Comparison of ENCODE assay signal across 1 cellular context in the genomic region with DNA sequence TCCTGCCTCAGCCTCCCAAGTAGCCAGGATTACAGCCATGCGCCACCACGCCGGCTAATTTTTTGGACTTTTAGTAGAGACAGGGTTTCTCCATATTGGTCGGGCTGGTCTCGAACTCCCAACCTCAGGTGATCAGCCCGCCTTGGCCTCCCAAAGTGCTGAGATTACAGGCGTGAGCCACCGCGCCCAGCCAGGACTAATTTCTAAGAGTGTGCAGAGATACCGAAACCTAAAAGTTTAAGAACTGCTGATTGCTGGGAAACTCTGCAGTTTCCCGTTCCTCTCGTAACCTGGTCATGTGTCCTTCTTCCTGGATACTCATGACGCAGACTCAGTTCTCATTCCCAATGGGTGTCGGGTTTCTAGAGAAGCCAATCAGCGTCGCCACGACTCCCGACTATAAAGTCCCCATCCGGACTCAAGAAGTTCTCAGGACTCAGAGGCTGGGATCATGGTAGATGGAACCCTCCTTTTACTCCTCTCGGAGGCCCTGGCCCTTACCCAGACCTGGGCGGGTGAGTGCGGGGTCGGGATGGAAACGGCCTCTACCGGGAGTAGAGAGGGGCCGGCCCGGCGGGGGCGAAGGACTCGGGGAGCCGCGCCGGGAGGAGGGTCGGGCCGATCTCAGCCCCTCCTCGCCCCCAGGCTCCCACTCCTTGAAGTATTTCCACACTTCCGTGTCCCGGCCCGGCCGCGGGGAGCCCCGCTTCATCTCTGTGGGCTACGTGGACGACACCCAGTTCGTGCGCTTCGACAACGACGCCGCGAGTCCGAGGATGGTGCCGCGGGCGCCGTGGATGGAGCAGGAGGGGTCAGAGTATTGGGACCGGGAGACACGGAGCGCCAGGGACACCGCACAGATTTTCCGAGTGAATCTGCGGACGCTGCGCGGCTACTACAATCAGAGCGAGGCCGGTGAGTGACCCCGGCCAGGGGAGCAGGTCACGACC.
TF ChIP-seq lines count a peak whose summit lies in the region.

A gene (plus strand): TSS at position 429 of the 950 bp plus-strand sequence. CDS start 23 bp downstream, at position 452.

TF ChIP-seq in GM12878, 131 proteins besides CTCF, POLR2A, EP300 and RAD21 (continued from another document and continues in another):
- TF ChIP-seq, protein P1, sequence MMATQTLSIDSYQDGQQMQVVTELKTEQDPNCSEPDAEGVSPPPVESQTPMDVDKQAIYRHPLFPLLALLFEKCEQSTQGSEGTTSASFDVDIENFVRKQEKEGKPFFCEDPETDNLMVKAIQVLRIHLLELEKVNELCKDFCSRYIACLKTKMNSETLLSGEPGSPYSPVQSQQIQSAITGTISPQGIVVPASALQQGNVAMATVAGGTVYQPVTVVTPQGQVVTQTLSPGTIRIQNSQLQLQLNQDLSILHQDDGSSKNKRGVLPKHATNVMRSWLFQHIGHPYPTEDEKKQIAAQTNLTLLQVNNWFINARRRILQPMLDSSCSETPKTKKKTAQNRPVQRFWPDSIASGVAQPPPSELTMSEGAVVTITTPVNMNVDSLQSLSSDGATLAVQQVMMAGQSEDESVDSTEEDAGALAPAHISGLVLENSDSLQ (IDR thresholded peaks at IDR 0.05), result no peak
- TF ChIP-seq, protein P2, sequence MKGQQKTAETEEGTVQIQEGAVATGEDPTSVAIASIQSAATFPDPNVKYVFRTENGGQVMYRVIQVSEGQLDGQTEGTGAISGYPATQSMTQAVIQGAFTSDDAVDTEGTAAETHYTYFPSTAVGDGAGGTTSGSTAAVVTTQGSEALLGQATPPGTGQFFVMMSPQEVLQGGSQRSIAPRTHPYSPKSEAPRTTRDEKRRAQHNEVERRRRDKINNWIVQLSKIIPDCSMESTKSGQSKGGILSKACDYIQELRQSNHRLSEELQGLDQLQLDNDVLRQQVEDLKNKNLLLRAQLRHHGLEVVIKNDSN (IDR thresholded peaks at IDR 0.05; ENCODE audit: borderline replicate concordance, extremely low read length, insufficient read depth, low read depth, low read length), result peak; percentile 21
- TF ChIP-seq PAX5 (IDR thresholded peaks at IDR 0.05; ENCODE audit: borderline replicate concordance, low read depth, low read length) (no peak), SREBF2 (IDR thresholded peaks at IDR 0.05; ENCODE audit: low read length) (no peak), PML (IDR thresholded peaks at IDR 0.05; ENCODE audit: low read length) (peak; percentile 99), RAD51 (IDR thresholded peaks at IDR 0.05) (peak; percentile 84), RUNX3 (IDR thresholded peaks at IDR 0.05; ENCODE audit: low read length) (peak; percentile 21; the same call in 1 of the 2 replicates), ASH2L (IDR thresholded peaks at IDR 0.05; ENCODE audit: borderline replicate concordance, low read depth) (no peak), HCFC1 (IDR thresholded peaks at IDR 0.05; ENCODE audit: low read length) (no peak), BRCA1 (IDR thresholded peaks at IDR 0.05; ENCODE audit: low read depth, low read length) (no peak), SIX5 (IDR thresholded peaks at IDR 0.05; ENCODE audit: low read depth, low read length, severe bottlenecking) (no peak), TARDBP (IDR thresholded peaks at IDR 0.05; ENCODE audit: borderline replicate concordance) (no peak), STAT1 (conservative IDR thresholded peaks at IDR 0.05) (peak; percentile 57; the same call in 1 of the 2 replicates), TBL1XR1 (IDR thresholded peaks at IDR 0.05; ENCODE audit: low read depth, low read length) (no peak), ESRRA (IDR thresholded peaks at IDR 0.05; ENCODE audit: low read length) (no peak), SMC3 (IDR thresholded peaks at IDR 0.05; ENCODE audit: borderline replicate concordance, low read length) (no peak), NR2F1 (conservative IDR thresholded peaks at IDR 0.05) (peak; percentile 89), MYB (IDR thresholded peaks at IDR 0.05; ENCODE audit: borderline replicate concordance, low read depth, low read length) (no peak), KLF5 (IDR thresholded peaks at IDR 0.05; ENCODE audit: partially characterized antibody) (peak; percentile 87), ZSCAN29 (IDR thresholded peaks at IDR 0.05) (no peak), HDAC6 (IDR thresholded peaks at IDR 0.05; ENCODE audit: unreplicated experiment) (peak; percentile 88), RCOR1 (conservative IDR thresholded peaks at IDR 0.05; ENCODE audit: low read depth, low read length) (no peak), CBX3 (IDR thresholded peaks at IDR 0.05; ENCODE audit: borderline replicate concordance, low read depth) (no peak), EZH2 (IDR thresholded peaks at IDR 0.05; ENCODE audit: borderline replicate concordance, control insufficient read depth, low read depth, low read length) (no peak), SREBF1 (IDR thresholded peaks at IDR 0.05; ENCODE audit: low read length) (no peak), KAT2A (conservative IDR thresholded peaks at IDR 0.05; ENCODE audit: control insufficient read depth, low read depth, low read length) (no peak), IRF4 (IDR thresholded peaks at IDR 0.05; ENCODE audit: low read depth, low read length) (0 out of 2 replicates have a peak, but pooled peaks have one; percentile 34), ZNF622 (IDR thresholded peaks at IDR 0.05) (no peak), SP1 (IDR thresholded peaks at IDR 0.05; ENCODE audit: low read depth, low read length) (peak; percentile 84), EGR1 (IDR thresholded peaks at IDR 0.05; ENCODE audit: borderline replicate concordance in 1 of 2, low read depth in 2 of 2, low read length in 2 of 2) (peak in 1 of 2 experiments; percentile 13; a peak in 1 of 3 replicates), ETV6 (conservative IDR thresholded peaks at IDR 0.05 in 1 of 2, IDR thresholded peaks at IDR 0.05 in 1 of 2; ENCODE audit: borderline replicate concordance in 1 of 2, low read depth in 1 of 2) (peak in 1 of 2 experiments; percentile 45; a peak in 1 of 4 replicates), GABPA (IDR thresholded peaks at IDR 0.05; ENCODE audit: low read depth) (no peak)
- TF ChIP-seq, protein P3, sequence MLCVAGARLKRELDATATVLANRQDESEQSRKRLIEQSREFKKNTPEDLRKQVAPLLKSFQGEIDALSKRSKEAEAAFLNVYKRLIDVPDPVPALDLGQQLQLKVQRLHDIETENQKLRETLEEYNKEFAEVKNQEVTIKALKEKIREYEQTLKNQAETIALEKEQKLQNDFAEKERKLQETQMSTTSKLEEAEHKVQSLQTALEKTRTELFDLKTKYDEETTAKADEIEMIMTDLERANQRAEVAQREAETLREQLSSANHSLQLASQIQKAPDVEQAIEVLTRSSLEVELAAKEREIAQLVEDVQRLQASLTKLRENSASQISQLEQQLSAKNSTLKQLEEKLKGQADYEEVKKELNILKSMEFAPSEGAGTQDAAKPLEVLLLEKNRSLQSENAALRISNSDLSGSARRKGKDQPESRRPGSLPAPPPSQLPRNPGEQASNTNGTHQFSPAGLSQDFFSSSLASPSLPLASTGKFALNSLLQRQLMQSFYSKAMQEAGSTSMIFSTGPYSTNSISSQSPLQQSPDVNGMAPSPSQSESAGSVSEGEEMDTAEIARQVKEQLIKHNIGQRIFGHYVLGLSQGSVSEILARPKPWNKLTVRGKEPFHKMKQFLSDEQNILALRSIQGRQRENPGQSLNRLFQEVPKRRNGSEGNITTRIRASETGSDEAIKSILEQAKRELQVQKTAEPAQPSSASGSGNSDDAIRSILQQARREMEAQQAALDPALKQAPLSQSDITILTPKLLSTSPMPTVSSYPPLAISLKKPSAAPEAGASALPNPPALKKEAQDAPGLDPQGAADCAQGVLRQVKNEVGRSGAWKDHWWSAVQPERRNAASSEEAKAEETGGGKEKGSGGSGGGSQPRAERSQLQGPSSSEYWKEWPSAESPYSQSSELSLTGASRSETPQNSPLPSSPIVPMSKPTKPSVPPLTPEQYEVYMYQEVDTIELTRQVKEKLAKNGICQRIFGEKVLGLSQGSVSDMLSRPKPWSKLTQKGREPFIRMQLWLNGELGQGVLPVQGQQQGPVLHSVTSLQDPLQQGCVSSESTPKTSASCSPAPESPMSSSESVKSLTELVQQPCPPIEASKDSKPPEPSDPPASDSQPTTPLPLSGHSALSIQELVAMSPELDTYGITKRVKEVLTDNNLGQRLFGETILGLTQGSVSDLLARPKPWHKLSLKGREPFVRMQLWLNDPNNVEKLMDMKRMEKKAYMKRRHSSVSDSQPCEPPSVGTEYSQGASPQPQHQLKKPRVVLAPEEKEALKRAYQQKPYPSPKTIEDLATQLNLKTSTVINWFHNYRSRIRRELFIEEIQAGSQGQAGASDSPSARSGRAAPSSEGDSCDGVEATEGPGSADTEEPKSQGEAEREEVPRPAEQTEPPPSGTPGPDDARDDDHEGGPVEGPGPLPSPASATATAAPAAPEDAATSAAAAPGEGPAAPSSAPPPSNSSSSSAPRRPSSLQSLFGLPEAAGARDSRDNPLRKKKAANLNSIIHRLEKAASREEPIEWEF (IDR thresholded peaks at IDR 0.05; ENCODE audit: insufficient replicate concordance, low read depth, low read length), result no peak
- TF ChIP-seq, protein P4, sequence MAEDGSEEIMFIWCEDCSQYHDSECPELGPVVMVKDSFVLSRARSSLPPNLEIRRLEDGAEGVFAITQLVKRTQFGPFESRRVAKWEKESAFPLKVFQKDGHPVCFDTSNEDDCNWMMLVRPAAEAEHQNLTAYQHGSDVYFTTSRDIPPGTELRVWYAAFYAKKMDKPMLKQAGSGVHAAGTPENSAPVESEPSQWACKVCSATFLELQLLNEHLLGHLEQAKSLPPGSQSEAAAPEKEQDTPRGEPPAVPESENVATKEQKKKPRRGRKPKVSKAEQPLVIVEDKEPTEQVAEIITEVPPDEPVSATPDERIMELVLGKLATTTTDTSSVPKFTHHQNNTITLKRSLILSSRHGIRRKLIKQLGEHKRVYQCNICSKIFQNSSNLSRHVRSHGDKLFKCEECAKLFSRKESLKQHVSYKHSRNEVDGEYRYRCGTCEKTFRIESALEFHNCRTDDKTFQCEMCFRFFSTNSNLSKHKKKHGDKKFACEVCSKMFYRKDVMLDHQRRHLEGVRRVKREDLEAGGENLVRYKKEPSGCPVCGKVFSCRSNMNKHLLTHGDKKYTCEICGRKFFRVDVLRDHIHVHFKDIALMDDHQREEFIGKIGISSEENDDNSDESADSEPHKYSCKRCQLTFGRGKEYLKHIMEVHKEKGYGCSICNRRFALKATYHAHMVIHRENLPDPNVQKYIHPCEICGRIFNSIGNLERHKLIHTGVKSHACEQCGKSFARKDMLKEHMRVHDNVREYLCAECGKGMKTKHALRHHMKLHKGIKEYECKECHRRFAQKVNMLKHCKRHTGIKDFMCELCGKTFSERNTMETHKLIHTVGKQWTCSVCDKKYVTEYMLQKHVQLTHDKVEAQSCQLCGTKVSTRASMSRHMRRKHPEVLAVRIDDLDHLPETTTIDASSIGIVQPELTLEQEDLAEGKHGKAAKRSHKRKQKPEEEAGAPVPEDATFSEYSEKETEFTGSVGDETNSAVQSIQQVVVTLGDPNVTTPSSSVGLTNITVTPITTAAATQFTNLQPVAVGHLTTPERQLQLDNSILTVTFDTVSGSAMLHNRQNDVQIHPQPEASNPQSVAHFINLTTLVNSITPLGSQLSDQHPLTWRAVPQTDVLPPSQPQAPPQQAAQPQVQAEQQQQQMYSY (CRISPR knock-in tag; IDR thresholded peaks at IDR 0.05), result peak; percentile 65
- TF ChIP-seq, protein P5, sequence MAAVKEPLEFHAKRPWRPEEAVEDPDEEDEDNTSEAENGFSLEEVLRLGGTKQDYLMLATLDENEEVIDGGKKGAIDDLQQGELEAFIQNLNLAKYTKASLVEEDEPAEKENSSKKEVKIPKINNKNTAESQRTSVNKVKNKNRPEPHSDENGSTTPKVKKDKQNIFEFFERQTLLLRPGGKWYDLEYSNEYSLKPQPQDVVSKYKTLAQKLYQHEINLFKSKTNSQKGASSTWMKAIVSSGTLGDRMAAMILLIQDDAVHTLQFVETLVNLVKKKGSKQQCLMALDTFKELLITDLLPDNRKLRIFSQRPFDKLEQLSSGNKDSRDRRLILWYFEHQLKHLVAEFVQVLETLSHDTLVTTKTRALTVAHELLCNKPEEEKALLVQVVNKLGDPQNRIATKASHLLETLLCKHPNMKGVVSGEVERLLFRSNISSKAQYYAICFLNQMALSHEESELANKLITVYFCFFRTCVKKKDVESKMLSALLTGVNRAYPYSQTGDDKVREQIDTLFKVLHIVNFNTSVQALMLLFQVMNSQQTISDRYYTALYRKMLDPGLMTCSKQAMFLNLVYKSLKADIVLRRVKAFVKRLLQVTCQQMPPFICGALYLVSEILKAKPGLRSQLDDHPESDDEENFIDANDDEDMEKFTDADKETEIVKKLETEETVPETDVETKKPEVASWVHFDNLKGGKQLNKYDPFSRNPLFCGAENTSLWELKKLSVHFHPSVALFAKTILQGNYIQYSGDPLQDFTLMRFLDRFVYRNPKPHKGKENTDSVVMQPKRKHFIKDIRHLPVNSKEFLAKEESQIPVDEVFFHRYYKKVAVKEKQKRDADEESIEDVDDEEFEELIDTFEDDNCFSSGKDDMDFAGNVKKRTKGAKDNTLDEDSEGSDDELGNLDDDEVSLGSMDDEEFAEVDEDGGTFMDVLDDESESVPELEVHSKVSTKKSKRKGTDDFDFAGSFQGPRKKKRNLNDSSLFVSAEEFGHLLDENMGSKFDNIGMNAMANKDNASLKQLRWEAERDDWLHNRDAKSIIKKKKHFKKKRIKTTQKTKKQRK (IDR thresholded peaks at IDR 0.05; ENCODE audit: low read depth, low read length), result no peak
- TF ChIP-seq, protein P6, sequence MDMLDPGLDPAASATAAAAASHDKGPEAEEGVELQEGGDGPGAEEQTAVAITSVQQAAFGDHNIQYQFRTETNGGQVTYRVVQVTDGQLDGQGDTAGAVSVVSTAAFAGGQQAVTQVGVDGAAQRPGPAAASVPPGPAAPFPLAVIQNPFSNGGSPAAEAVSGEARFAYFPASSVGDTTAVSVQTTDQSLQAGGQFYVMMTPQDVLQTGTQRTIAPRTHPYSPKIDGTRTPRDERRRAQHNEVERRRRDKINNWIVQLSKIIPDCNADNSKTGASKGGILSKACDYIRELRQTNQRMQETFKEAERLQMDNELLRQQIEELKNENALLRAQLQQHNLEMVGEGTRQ (IDR thresholded peaks at IDR 0.05; ENCODE audit: borderline replicate concordance, low read depth, low read length), result peak; percentile 43; the same call in 1 of the 2 replicates
- TF ChIP-seq, protein P7, sequence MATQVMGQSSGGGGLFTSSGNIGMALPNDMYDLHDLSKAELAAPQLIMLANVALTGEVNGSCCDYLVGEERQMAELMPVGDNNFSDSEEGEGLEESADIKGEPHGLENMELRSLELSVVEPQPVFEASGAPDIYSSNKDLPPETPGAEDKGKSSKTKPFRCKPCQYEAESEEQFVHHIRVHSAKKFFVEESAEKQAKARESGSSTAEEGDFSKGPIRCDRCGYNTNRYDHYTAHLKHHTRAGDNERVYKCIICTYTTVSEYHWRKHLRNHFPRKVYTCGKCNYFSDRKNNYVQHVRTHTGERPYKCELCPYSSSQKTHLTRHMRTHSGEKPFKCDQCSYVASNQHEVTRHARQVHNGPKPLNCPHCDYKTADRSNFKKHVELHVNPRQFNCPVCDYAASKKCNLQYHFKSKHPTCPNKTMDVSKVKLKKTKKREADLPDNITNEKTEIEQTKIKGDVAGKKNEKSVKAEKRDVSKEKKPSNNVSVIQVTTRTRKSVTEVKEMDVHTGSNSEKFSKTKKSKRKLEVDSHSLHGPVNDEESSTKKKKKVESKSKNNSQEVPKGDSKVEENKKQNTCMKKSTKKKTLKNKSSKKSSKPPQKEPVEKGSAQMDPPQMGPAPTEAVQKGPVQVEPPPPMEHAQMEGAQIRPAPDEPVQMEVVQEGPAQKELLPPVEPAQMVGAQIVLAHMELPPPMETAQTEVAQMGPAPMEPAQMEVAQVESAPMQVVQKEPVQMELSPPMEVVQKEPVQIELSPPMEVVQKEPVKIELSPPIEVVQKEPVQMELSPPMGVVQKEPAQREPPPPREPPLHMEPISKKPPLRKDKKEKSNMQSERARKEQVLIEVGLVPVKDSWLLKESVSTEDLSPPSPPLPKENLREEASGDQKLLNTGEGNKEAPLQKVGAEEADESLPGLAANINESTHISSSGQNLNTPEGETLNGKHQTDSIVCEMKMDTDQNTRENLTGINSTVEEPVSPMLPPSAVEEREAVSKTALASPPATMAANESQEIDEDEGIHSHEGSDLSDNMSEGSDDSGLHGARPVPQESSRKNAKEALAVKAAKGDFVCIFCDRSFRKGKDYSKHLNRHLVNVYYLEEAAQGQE (IDR thresholded peaks at IDR 0.05; ENCODE audit: low read depth, low read length), result no peak
